In genomic region chr11:11841605-11842425, GRCh38 we compare ENCODE assay signal across 8 cellular contexts. TPM values are rescaled to one million over a fixed set of nuclear protein-coding genes. Genes with fewer than 3 reads are reported as not detected.
DNase-seq lines count a peak whose midpoint lies in the region; ATAC-seq and TF ChIP-seq lines count a peak whose summit lies in the region.

TSS of gene USP47 (plus strand) at chr11:11841972. CDS start at chr11:11842186, 214 bp downstream.

- peak within 1 kb of the TSS; percentile 92 for H3K27ac ChIP-seq in muscle layer of colon (ENCODE audit: low read depth, low read length)

- H3K4me1 ChIP-seq in muscle layer of colon (ENCODE audit: insufficient read depth, low read length) = peaks cover 29% of the 10 kb centered on the region

- peak within 1 kb of the TSS; percentile 92 for H3K9ac ChIP-seq in muscle layer of colon (ENCODE audit: low read length)

- DNase-seq in DMS79 (lab: John Stamatoyannopoulos, UW) (peak; percentile 72), OCI-M2 (lab: John Stamatoyannopoulos, UW; ENCODE audit: unreplicated experiment) (peak; percentile 64), activated T-cell treated with anti-CD3 and anti-CD28 coated beads for 48 hours (ENCODE audit: low read depth) (peak; percentile 92)
- DNase-seq in stimulated activated CD8-positive, alpha-beta memory T cell treated with anti-CD3 and anti-CD28 coated beads, Interleukin-7, amount 100 ng/mL, for 24 hours (ENCODE audit: low read depth) = peak; percentile 87

- peak within 1 kb of the TSS; percentile 53 to 86 for H3K4me3 ChIP-seq in muscle layer of colon (ENCODE audit: low read depth in 1 of 2, low read length in 2 of 2)

- no peak for TF ChIP-seq RAD21 in Ishikawa (IDR thresholded peaks at IDR 0.05; ENCODE audit: low read depth)

- H3K36me3 ChIP-seq in muscle layer of colon (ENCODE audit: insufficient read depth, low read length) = no peaks in the 10 kb centered on the region

- no peak; the same call in 1 of the 2 replicates for TF ChIP-seq EP300 in Ishikawa (IDR thresholded peaks at IDR 0.05; ENCODE audit: borderline replicate concordance)

- H3K9me3 ChIP-seq in muscle layer of colon (ENCODE audit: low read length) = no peaks in the 10 kb centered on the region

- ATAC-seq in GM21619 (IDR thresholded peaks at IDR 0.05; ENCODE audit: unreplicated experiment) (peak; percentile 69), esophagus mucosa (peak; percentile 85)

- no peaks in the 10 kb centered on the region for H3K27me3 ChIP-seq in muscle layer of colon (ENCODE audit: control insufficient read depth in 1 of 2, insufficient read depth in 2 of 2, low read length in 2 of 2)

TF ChIP-seq in Ishikawa, 13 proteins besides CTCF, POLR2A, EP300 and RAD21:
- TF ChIP-seq CEBPB (IDR thresholded peaks at IDR 0.05) (peak; percentile 10; the same call in 1 of the 2 replicates), NFIC (IDR thresholded peaks at IDR 0.05) (peak; percentile 13; the same call in 1 of the 2 replicates), ZBTB7A (IDR thresholded peaks at IDR 0.05; ENCODE audit: low read depth) (0 out of 2 replicates have a peak, but pooled peaks have one; percentile 3), YY1 (IDR thresholded peaks at IDR 0.05; ENCODE audit: low read depth) (peak; percentile 94), REST (IDR thresholded peaks at IDR 0.05; ENCODE audit: low read depth) (no peak), EGR1 (IDR thresholded peaks at IDR 0.05) (no peak), TCF12 (IDR thresholded peaks at IDR 0.05; ENCODE audit: low read depth) (peak; percentile 56; the same call in 1 of the 2 replicates), TAF1 (IDR thresholded peaks at IDR 0.05; ENCODE audit: low read depth) (peak; percentile 93)

RNA-seq across cellular contexts. Expression of gene USP47, which starts in this region (rescaled TPM):
- 26.2 TPM for total RNA-seq in esophagus mucosa

Comparison
In these comparisons a context has a peak if more than half of its experiments do, and no peak if none do; other contexts are left out.
1. Peak in every context shown above with its lines: DNase-seq, ATAC-seq, H3K4me3 ChIP-seq and H3K27ac ChIP-seq.